13 cellular contexts compared by ENCODE assay signal in genomic region chr11:74487875-74488274, GRCh38. TPM values are rescaled to one million over a fixed set of nuclear protein-coding genes. Genes with fewer than 3 reads are reported as not detected.
A peak's percentile ranks its signal among the peaks of the same experiment; 100 is the strongest.
DNase-seq lines count a peak whose midpoint lies in the region; ATAC-seq and TF ChIP-seq lines count a peak whose summit lies in the region.
"Had no signal": no experiment of that assay in that cellular context is flagged by ENCODE, and none has a peak within 500 bp of the region (broad histone marks: within the 10 kb centered on the region; RNA-seq: fewer than 3 reads in every experiment).

No MANE protein-coding gene starts in this region.

- H3K4me3 Mint-ChIP-seq in MCF 10A (ENCODE audit: unreplicated experiment) = no peak overlapping the region
- H3K4me3 Mint-ChIP-seq: CD4-positive, CD25-positive, alpha-beta regulatory T cell had no signal

- no peaks in the 10 kb centered on the region for H3K36me3 Mint-ChIP-seq in MCF 10A (ENCODE audit: insufficient read depth, unreplicated experiment)
- H3K36me3 Mint-ChIP-seq: CD4-positive, CD25-positive, alpha-beta regulatory T cell had no signal

- H3K9ac ChIP-seq in mammary epithelial cell (ENCODE audit: insufficient read depth, low read length) = no peak overlapping the region

- no peaks in the 10 kb centered on the region for H3K9me3 ChIP-seq in mammary epithelial cell (replicated peaks; ENCODE audit: insufficient read depth, low read length)
- H3K9me3 ChIP-seq: body of pancreas had no signal

- H3K4me1 ChIP-seq in mammary epithelial cell (ENCODE audit: insufficient read depth, low read length) = peaks cover 8% of the 10 kb centered on the region

- 89% methylated on average over 1 of the region's 1 CpG for WGBS in mammary epithelial cell (ENCODE audit: low coverage, missing lambda C conversion rate)

- no peak overlapping the region for H3K27ac ChIP-seq in mammary epithelial cell (ENCODE audit: insufficient read depth, low read depth, low read length)
- H3K27ac ChIP-seq: body of pancreas, SK-N-MC had no signal

- POLR2A ChIA-PET in MCF 10A (lab: Yijun Ruan, JAX) = no interaction called here

- no peak for ATAC-seq in HG03457 (IDR thresholded peaks at IDR 0.05; ENCODE audit: unreplicated experiment)
- ATAC-seq: body of pancreas, right cardiac atrium had no signal

- dilution Hi-C loops in mammary epithelial cell (cut with HindIII; ENCODE audit: low sequenced_read_pairs) = no loop called here

- CTCF ChIA-PET in MCF 10A (lab: Yijun Ruan, JAX) (interaction anchor here (0.6 kb wide), 1 partner anchor 80 kb away, joined by 3 read pairs; no protein-coding TSS in a partner anchor), mammary epithelial cell (lab: Charles Lee; ENCODE audit: low non-redundant PET) (no interaction called here)

- H3K9me3 Mint-ChIP-seq in MCF 10A (ENCODE audit: unreplicated experiment) = no peaks in the 10 kb centered on the region

- H3K4me3 ChIP-seq in mammary epithelial cell (replicated peaks in 1 of 3; ENCODE audit: insufficient read depth in 1 of 3, low read depth in 2 of 3, low read length in 3 of 3) (no peak overlapping the region), epithelial cell of proximal tubule (ENCODE audit: low read depth, low read length) (no peak overlapping the region)
- H3K4me3 ChIP-seq: body of pancreas, SK-N-MC had no signal

- no peaks in the 10 kb centered on the region for H4K20me1 ChIP-seq in mammary epithelial cell (ENCODE audit: insufficient read depth, low read length)

- H2AFZ ChIP-seq in mammary epithelial cell (ENCODE audit: low read depth, low read length) = no peak overlapping the region

- peaks cover 5% of the 10 kb centered on the region for H3K4me1 Mint-ChIP-seq in MCF 10A (ENCODE audit: insufficient read depth, unreplicated experiment)

- no peaks in the 10 kb centered on the region for H3K27me3 Mint-ChIP-seq in MCF 10A (ENCODE audit: insufficient read depth, unreplicated experiment)
- H3K27me3 Mint-ChIP-seq: CD4-positive, CD25-positive, alpha-beta regulatory T cell had no signal

- in situ Hi-C loops in mammary epithelial cell (cut with MboI; ENCODE audit: low sequenced_read_pairs in 2 of 2) = no loop called here

- peak; percentile 31 for DNase-seq in MCF 10A (ENCODE audit: unreplicated experiment)
- DNase-seq in mammary epithelial cell = no peak
- DNase-seq in NCI-H69 (lab: John Stamatoyannopoulos, UW) = peak; percentile 8
- no peak for DNase-seq in epithelial cell of proximal tubule (ENCODE audit: low read depth)
- DNase-seq in posterior vena cava (ENCODE audit: low spot score) = no peak
- no peak for DNase-seq in NCI-H526 treated with DMSO at 0.1 percent for 48 hours (lab: John Stamatoyannopoulos, UW)
- DNase-seq in stimulated activated CD4-positive, alpha-beta T cell treated with anti-CD3 and anti-CD28 coated beads, Interleukin-1b, Interleukin-23, amount 100 ng/mL, for 48 hours = no peak
- DNase-seq: NCI-H187 treated with DMSO at 0.1 percent for 48 hours, right cardiac atrium had no signal

- no peak overlapping the region for H3K4me2 ChIP-seq in mammary epithelial cell (ENCODE audit: insufficient read depth, low read depth, low read length)

- H3K27ac Mint-ChIP-seq in MCF 10A (ENCODE audit: low read depth, unreplicated experiment) = no peak overlapping the region

- TF ChIP-seq CTCF in MCF 10A (IDR thresholded peaks at IDR 0.05; ENCODE audit: unreplicated experiment) = peak; percentile 16
- peak in 1 of 2 donors; percentile 18 for TF ChIP-seq CTCF in mammary epithelial cell (conservative IDR thresholded peaks at IDR 0.05 in 1 of 2, IDR thresholded peaks at IDR 0.05 in 1 of 2; ENCODE audit: extremely low read depth in 1 of 2, insufficient read depth in 1 of 2, low read depth in 1 of 2, low read length in 2 of 2)
- peak; percentile 46 for TF ChIP-seq CTCF in epithelial cell of proximal tubule (conservative IDR thresholded peaks at IDR 0.05; ENCODE audit: low read depth, low read length)

- no peaks in the 10 kb centered on the region for H3K36me3 ChIP-seq in mammary epithelial cell (ENCODE audit: insufficient read depth, low read length)

- BruUV-seq in MCF 10A (replicated peaks; lab: Mats Ljungman, UMichigan) (no TSS peak), mammary epithelial cell (replicated peaks; lab: Mats Ljungman, UMichigan) (no TSS peak)

- intact Hi-C loops in MCF 10A (cut with micrococcal nuclease) (no loop called here), mammary epithelial cell (cut with micrococcal nuclease) (loop anchor here (1.0 kb wide), 1 partner anchor 82 kb away; no protein-coding TSS in a partner anchor), posterior vena cava (cut with DNase I) (no loop called here)

- no peaks in the 10 kb centered on the region for H3K79me2 ChIP-seq in mammary epithelial cell (ENCODE audit: insufficient read depth, low read length)

- H3K27me3 ChIP-seq in mammary epithelial cell (ENCODE audit: insufficient read depth, low read length) = no peaks in the 10 kb centered on the region
- H3K27me3 ChIP-seq: body of pancreas had no signal

RNA-seq across cellular contexts. Expression of gene LIPT2, which starts 5.6 kb away (rescaled TPM):
- total RNA-seq in MCF 10A (2022) (3.0 and 7.9 TPM in 2 replicates), mammary epithelial cell (1 to 10 TPM; 4.3 to 5.0 TPM), epithelial cell of proximal tubule (7.1 and 8.8 TPM in 2 replicates), posterior vena cava (1 to 10 TPM; 1.2 to 1.4 TPM)
- 3.0 TPM for polyA plus RNA-seq in mammary epithelial cell
- polyA minus RNA-seq in mammary epithelial cell = not detected

RNA-seq across cellular contexts. Expression of gene KCNE3, which starts 20.5 kb away (rescaled TPM):
- total RNA-seq in MCF 10A (2022) = not detected in 2 replicates
- under 1 TPM in 1 of 2 donors, not detected in 1; 0.50 TPM for total RNA-seq in mammary epithelial cell
- not detected for polyA plus RNA-seq in mammary epithelial cell
- not detected for polyA minus RNA-seq in mammary epithelial cell
- 0.98 and 4.9 TPM in 2 replicates for total RNA-seq in epithelial cell of proximal tubule
- 1 to 10 TPM; 2.6 to 7.3 TPM for total RNA-seq in posterior vena cava
- total RNA-seq: CD4-positive, CD25-positive, alpha-beta regulatory T cell had no signal

Comparison
In these comparisons a context has a peak if more than half of its experiments do, and no peak if none do; other contexts are left out.
1. DNase-seq: peak in MCF 10A (single experiment) and NCI-H69 (single experiment); none in mammary epithelial cell (single experiment), epithelial cell of proximal tubule (single experiment), posterior vena cava (single experiment), NCI-H526 treated with DMSO at 0.1 percent for 48 hours (single experiment) and stimulated activated CD4-positive, alpha-beta T cell treated with anti-CD3 and anti-CD28 coated beads, Interleukin-1b, Interleukin-23, amount 100 ng/mL, for 48 hours (single experiment).